20 cellular contexts compared by ENCODE assay signal in the genomic region with DNA sequence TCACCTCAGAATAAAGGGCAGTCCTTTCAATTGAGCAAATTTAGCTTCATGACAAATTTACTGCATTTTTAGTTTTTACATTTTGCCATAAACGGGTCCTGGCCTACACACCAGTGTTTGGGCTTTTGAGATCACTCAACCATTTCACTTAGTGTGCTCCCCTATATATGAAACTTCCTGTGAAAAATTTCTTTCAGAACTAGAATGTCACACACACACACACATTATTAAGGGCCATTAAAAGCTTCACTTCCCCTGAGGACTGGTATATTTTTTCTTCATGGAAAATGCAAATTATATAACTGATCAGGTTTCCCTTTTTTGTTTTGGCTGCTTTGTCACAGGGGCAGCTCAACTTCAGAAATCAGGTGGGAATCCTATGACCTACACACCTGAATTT.
"Had no signal": no experiment of that assay in that cellular context is flagged by ENCODE, and none has a peak within 500 bp of the region (broad histone marks: within the 10 kb centered on the region; RNA-seq: fewer than 3 reads in every experiment).

No MANE protein-coding gene starts in this region.

- H3K4me3 ChIP-seq: heart right ventricle, prostate gland, right lobe of liver, testis, tibial nerve, upper lobe of right lung, vagina had no signal

- H3K4me1 Mint-ChIP-seq: stimulated activated effector memory CD8-positive, alpha-beta T cell treated with anti-CD3 and anti-CD28 coated beads, Interleukin-12 subunit alpha, Interleukin-12 subunit beta, amount 100 ng/mL, for 72 hours; stimulated activated naive CD8-positive, alpha-beta T cell treated with anti-CD3 and anti-CD28 coated beads, Interleukin-15, amount 100 ng/mL, for 72 hours had no signal

- H3K9me3 ChIP-seq: heart right ventricle, prostate gland, right lobe of liver, testis, tibial nerve, upper lobe of right lung, vagina had no signal

- H3K4me3 Mint-ChIP-seq: endodermal cell; naive B cell; nephron; stimulated activated effector memory CD8-positive, alpha-beta T cell treated with anti-CD3 and anti-CD28 coated beads, Interleukin-12 subunit alpha, Interleukin-12 subunit beta, amount 100 ng/mL, for 72 hours; stimulated activated naive CD8-positive, alpha-beta T cell treated with anti-CD3 and anti-CD28 coated beads, Interleukin-15, amount 100 ng/mL, for 72 hours had no signal

- H3K36me3 ChIP-seq: prostate gland, right lobe of liver, tibial nerve, upper lobe of right lung, vagina had no signal

- H3K9me3 Mint-ChIP-seq: endodermal cell; naive B cell; nephron; stimulated activated effector memory CD8-positive, alpha-beta T cell treated with anti-CD3 and anti-CD28 coated beads, Interleukin-12 subunit alpha, Interleukin-12 subunit beta, amount 100 ng/mL, for 72 hours; stimulated activated naive CD8-positive, alpha-beta T cell treated with anti-CD3 and anti-CD28 coated beads, Interleukin-15, amount 100 ng/mL, for 72 hours had no signal

- ATAC-seq: heart right ventricle; stimulated activated effector memory CD8-positive, alpha-beta T cell treated with anti-CD3 and anti-CD28 coated beads, Interleukin-12 subunit alpha, Interleukin-12 subunit beta, amount 100 ng/mL, for 72 hours; stimulated activated naive CD8-positive, alpha-beta T cell treated with anti-CD3 and anti-CD28 coated beads, Interleukin-15, amount 100 ng/mL, for 72 hours; upper lobe of right lung had no signal

- H3K36me3 Mint-ChIP-seq: naive B cell; stimulated activated effector memory CD8-positive, alpha-beta T cell treated with anti-CD3 and anti-CD28 coated beads, Interleukin-12 subunit alpha, Interleukin-12 subunit beta, amount 100 ng/mL, for 72 hours had no signal

- H3K79me2 ChIP-seq: parathyroid adenoma had no signal

- H3K27ac Mint-ChIP-seq: endodermal cell; nephron; stimulated activated effector memory CD8-positive, alpha-beta T cell treated with anti-CD3 and anti-CD28 coated beads, Interleukin-12 subunit alpha, Interleukin-12 subunit beta, amount 100 ng/mL, for 72 hours; stimulated activated naive CD8-positive, alpha-beta T cell treated with anti-CD3 and anti-CD28 coated beads, Interleukin-15, amount 100 ng/mL, for 72 hours had no signal

- H3K4me1 ChIP-seq: heart right ventricle, parathyroid adenoma, prostate gland, right lobe of liver, testis, tibial nerve, upper lobe of right lung, vagina had no signal

- H3K27ac ChIP-seq: heart right ventricle, parathyroid adenoma, prostate gland, right lobe of liver, testis, tibial nerve, upper lobe of right lung, vagina had no signal

- DNase-seq: effector CD4-positive, alpha-beta T cell; endodermal cell; foreskin melanocyte; heart right ventricle; hypothalamus; kidney glomerular epithelial cell; mesendoderm; naive B cell; right lobe of liver; stimulated activated CD4-positive, alpha-beta T cell treated with anti-CD3 and anti-CD28 coated beads, Interleukin-4, amount 100 ng/mL, for 1 hour; stimulated activated CD8-positive, alpha-beta memory T cell treated with anti-CD3 and anti-CD28 coated beads, Interleukin-4, amount 100 ng/mL, for 48 hours; stimulated activated naive CD8-positive, alpha-beta T cell treated with anti-CD3 and anti-CD28 coated beads, Interleukin-15, amount 100 ng/mL, for 72 hours; testis; upper lobe of right lung had no signal

- H2AFZ ChIP-seq: parathyroid adenoma had no signal

- H3K27me3 Mint-ChIP-seq: naive B cell; stimulated activated naive CD8-positive, alpha-beta T cell treated with anti-CD3 and anti-CD28 coated beads, Interleukin-15, amount 100 ng/mL, for 72 hours had no signal
